In genomic region chr3:125634346-125634964, GRCh38 we compare ENCODE assay signal across 16 cellular contexts.
"Had no signal": no experiment of that assay in that cellular context is flagged by ENCODE, and none has a peak within 500 bp of the region (broad histone marks: within the 10 kb centered on the region; RNA-seq: fewer than 3 reads in every experiment).

No MANE protein-coding gene starts in this region.

- ATAC-seq: activated naive CD4-positive, alpha-beta T cell treated with anti-CD3 and anti-CD28 coated beads, Interleukin-2, amount 50 U/mL, for 72 hours; left colon; WTC11 had no signal

- DNase-seq: activated CD4-positive, alpha-beta memory T cell treated with anti-CD3 and anti-CD28 coated beads, Interleukin-2, amount 10 ng/mL, durations not matched to agents 7 days and 5 days; activated CD4-positive, alpha-beta T cell treated with anti-CD3 and anti-CD28 coated beads for 4 hours; activated gamma-delta T cell; activated T-cell treated with anti-CD3 and anti-CD28 coated beads, Interleukin-2, amount 50 U/mL, for 48 hours; amygdala; caudate nucleus; effector CD4-positive, alpha-beta T cell; foreskin fibroblast; left colon; midbrain; stimulated activated CD4-positive, alpha-beta T cell treated with anti-CD3 and anti-CD28 coated beads, Interleukin-1b, Interleukin-23, amount 100 ng/mL, for 48 hours had no signal

- H3K4me3 ChIP-seq: body of pancreas, thoracic aorta had no signal

- H3K27ac ChIP-seq: body of pancreas, parathyroid adenoma, thoracic aorta had no signal
